Comparison of ENCODE assay signal across 1 cellular context in the genomic region with DNA sequence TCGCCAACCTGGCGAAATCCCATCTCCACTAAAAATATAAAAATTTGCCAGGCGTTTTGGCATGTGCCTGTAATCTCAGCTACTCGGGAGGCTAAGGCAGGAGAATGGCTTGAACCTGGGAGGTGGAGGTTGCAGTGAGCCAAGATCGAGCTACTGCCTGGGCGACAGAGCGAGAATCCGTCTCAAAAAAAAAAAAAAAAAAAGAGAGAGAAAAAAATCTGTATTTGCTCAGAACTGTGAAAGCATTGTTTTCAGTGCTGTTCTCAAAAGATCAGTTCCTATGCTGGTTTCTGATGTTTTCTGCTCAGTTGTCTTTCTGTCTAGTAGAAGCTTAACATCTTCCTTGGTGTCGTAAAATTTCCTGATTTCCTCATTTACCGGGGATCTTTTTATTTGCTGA.
TF ChIP-seq lines count a peak whose summit lies in the region.

No MANE protein-coding gene starts in this region.

TF ChIP-seq in K562, 482 proteins besides CTCF, POLR2A, EP300 and RAD21:
- TF ChIP-seq, protein P1, sequence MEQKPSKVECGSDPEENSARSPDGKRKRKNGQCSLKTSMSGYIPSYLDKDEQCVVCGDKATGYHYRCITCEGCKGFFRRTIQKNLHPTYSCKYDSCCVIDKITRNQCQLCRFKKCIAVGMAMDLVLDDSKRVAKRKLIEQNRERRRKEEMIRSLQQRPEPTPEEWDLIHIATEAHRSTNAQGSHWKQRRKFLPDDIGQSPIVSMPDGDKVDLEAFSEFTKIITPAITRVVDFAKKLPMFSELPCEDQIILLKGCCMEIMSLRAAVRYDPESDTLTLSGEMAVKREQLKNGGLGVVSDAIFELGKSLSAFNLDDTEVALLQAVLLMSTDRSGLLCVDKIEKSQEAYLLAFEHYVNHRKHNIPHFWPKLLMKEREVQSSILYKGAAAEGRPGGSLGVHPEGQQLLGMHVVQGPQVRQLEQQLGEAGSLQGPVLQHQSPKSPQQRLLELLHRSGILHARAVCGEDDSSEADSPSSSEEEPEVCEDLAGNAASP (IDR thresholded peaks at IDR 0.05), result no peak
- TF ChIP-seq ATF7 (IDR thresholded peaks at IDR 0.05), result no peak
- TF ChIP-seq ZNF384 (IDR thresholded peaks at IDR 0.05; ENCODE audit: low read depth, low read length), result peak; percentile 36; the same call in 1 of the 2 replicates
- no peak for TF ChIP-seq PHF8 (IDR thresholded peaks at IDR 0.05; ENCODE audit: borderline replicate concordance, low read length)
- no peak for TF ChIP-seq SRSF3 (IDR thresholded peaks at IDR 0.05; ENCODE audit: insufficient read depth, low read length)
- TF ChIP-seq EHMT2 (IDR thresholded peaks at IDR 0.05), result no peak
- no peak for TF ChIP-seq ZNF232 (CRISPR knock-in tag; IDR thresholded peaks at IDR 0.05)
- TF ChIP-seq, protein P2, sequence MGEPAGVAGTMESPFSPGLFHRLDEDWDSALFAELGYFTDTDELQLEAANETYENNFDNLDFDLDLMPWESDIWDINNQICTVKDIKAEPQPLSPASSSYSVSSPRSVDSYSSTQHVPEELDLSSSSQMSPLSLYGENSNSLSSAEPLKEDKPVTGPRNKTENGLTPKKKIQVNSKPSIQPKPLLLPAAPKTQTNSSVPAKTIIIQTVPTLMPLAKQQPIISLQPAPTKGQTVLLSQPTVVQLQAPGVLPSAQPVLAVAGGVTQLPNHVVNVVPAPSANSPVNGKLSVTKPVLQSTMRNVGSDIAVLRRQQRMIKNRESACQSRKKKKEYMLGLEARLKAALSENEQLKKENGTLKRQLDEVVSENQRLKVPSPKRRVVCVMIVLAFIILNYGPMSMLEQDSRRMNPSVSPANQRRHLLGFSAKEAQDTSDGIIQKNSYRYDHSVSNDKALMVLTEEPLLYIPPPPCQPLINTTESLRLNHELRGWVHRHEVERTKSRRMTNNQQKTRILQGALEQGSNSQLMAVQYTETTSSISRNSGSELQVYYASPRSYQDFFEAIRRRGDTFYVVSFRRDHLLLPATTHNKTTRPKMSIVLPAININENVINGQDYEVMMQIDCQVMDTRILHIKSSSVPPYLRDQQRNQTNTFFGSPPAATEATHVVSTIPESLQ (CRISPR knock-in tag; IDR thresholded peaks at IDR 0.05), result no peak
- TF ChIP-seq ZNF589 (CRISPR knock-in tag; IDR thresholded peaks at IDR 0.05; ENCODE audit: low read depth), result no peak
- TF ChIP-seq ZEB2 (IDR thresholded peaks at IDR 0.05), result no peak
- TF ChIP-seq ZKSCAN8 (CRISPR knock-in tag; IDR thresholded peaks at IDR 0.05), result no peak
- TF ChIP-seq RBM25 (IDR thresholded peaks at IDR 0.05; ENCODE audit: low read depth, low read length, severe bottlenecking), result no peak
- no peak for TF ChIP-seq SIN3B (IDR thresholded peaks at IDR 0.05; ENCODE audit: low read depth)
- TF ChIP-seq CBFA2T3 (IDR thresholded peaks at IDR 0.05), result no peak
- TF ChIP-seq BRD4 (IDR thresholded peaks at IDR 0.05), result no peak
- no peak for TF ChIP-seq NR2C2 (CRISPR knock-in tag; IDR thresholded peaks at IDR 0.05)
- peak; percentile 35; the same call in 1 of the 2 replicates for TF ChIP-seq NR2C2 (tag; IDR thresholded peaks at IDR 0.05)
- no peak for TF ChIP-seq POLR3A (IDR thresholded peaks at IDR 0.05; ENCODE audit: borderline replicate concordance, extremely low read depth, insufficient read depth, insufficient read length)
- no peak for TF ChIP-seq ZNF316 (IDR thresholded peaks at IDR 0.05)
- TF ChIP-seq CBX3 (IDR thresholded peaks at IDR 0.05; ENCODE audit: borderline replicate concordance in 1 of 2, low read length in 2 of 2), result no peak
- no peak for TF ChIP-seq ZNF639 (CRISPR knock-in tag; conservative IDR thresholded peaks at IDR 0.05 in 1 of 2, IDR thresholded peaks at IDR 0.05 in 1 of 2)
- 0 out of 2 replicates have a peak, but pooled peaks have one; percentile 24 for TF ChIP-seq PML (IDR thresholded peaks at IDR 0.05; ENCODE audit: low read length)
